Comparison of ENCODE assay signal across 8 cellular contexts in the genomic region with DNA sequence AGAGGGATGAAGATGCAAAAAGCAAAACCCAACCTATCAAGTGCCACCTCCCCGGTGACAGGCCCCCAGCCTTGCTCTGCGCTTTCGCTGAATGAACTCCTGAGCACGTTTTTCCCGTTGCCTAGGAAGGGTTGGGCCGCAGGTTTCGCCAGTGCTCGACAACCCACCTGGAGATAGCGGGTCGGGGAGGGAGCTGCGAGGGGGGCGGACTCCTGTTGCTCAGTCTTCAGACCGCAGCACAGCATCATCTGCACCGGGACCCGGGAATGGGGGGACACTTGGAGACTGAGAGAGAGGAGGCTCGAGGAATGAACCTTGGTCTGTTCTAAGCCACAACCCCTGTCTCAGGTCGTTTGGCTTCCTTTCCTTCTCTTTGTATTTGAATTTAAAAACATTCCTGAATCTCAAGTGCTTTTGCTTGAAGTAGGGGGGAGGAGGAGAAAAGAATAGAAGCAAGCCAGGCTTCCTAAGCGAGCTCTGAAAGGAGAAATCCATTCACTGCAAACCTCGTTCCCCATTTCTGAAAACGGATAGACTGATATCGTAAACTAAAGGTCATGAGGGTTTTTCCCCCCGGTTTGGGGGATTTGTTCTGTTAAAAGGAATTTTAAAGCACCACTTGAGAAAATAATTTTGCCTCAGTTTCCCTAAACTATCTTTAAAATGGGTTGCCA. TPM values are rescaled to one million over a fixed set of nuclear protein-coding genes. Genes with fewer than 3 reads are reported as not detected.
A peak's percentile ranks its signal among the peaks of the same experiment; 100 is the strongest.
DNase-seq lines count a peak whose midpoint lies in the region; ATAC-seq and TF ChIP-seq lines count a peak whose summit lies in the region.

No MANE protein-coding gene starts in this region.

- TF ChIP-seq CTCF in BJ (IDR thresholded peaks at IDR 0.05; ENCODE audit: insufficient read depth, low read depth, low read length) = no peak

- CTCF ChIA-PET in BJ (lab: Yijun Ruan, JAX) = interaction anchor here (0.6 to 1.6 kb wide), 3 partner anchors 11 to 39 kb away, joined by 3 to 6 read pairs (median 3); no protein-coding TSS in a partner anchor

- peak overlapping the region; percentile 49 for H3K4me3 ChIP-seq in BJ (ENCODE audit: low read depth, low read length)

- peak overlapping the region; percentile 70 for H3K4me3 Mint-ChIP-seq in activated naive CD8-positive, alpha-beta T cell treated with anti-CD3 and anti-CD28 coated beads, Interleukin-2, amount 10 ng/mL, durations not matched to agents 7 days and 5 days

- H3K36me3 Mint-ChIP-seq in activated naive CD8-positive, alpha-beta T cell treated with anti-CD3 and anti-CD28 coated beads, Interleukin-2, amount 10 ng/mL, durations not matched to agents 7 days and 5 days = no peaks in the 10 kb centered on the region

- no peak overlapping the region for H3K27ac Mint-ChIP-seq in activated naive CD8-positive, alpha-beta T cell treated with anti-CD3 and anti-CD28 coated beads, Interleukin-2, amount 10 ng/mL, durations not matched to agents 7 days and 5 days

- peaks cover 23% of the 10 kb centered on the region for H3K4me1 Mint-ChIP-seq in activated naive CD8-positive, alpha-beta T cell treated with anti-CD3 and anti-CD28 coated beads, Interleukin-2, amount 10 ng/mL, durations not matched to agents 7 days and 5 days

- no peaks in the 10 kb centered on the region for H3K9me3 Mint-ChIP-seq in activated naive CD8-positive, alpha-beta T cell treated with anti-CD3 and anti-CD28 coated beads, Interleukin-2, amount 10 ng/mL, durations not matched to agents 7 days and 5 days

- ATAC-seq in activated naive CD8-positive, alpha-beta T cell treated with anti-CD3 and anti-CD28 coated beads, Interleukin-2, amount 10 ng/mL, durations not matched to agents 7 days and 5 days (ENCODE audit: low read depth) = peak; percentile 18
- ATAC-seq in GM21526 (IDR thresholded peaks at IDR 0.05; ENCODE audit: low FRiP score, unreplicated experiment) (no peak), GM21381 (IDR thresholded peaks at IDR 0.05; ENCODE audit: unreplicated experiment) (no peak), GM18520 (IDR thresholded peaks at IDR 0.05; ENCODE audit: unreplicated experiment) (no peak)

- DNase-seq in BJ (ENCODE audit: low read depth) (no peak), NCI-H146 (lab: John Stamatoyannopoulos, UW) (peak; percentile 58), iPS-NIHi7 (ENCODE audit: extremely low spot score) (peak; percentile 60)
- DNase-seq in activated naive CD8-positive, alpha-beta T cell treated with anti-CD3 and anti-CD28 coated beads, Interleukin-2, amount 10 ng/mL, durations not matched to agents 7 days and 5 days = peak; percentile 43
- peak in 3 of 4 experiments; percentile 5 to 15 (median 9) for DNase-seq in stimulated activated CD4-positive, alpha-beta T cell treated with anti-CD3 and anti-CD28 coated beads, Interleukin-1b, Interleukin-23, amount 100 ng/mL, for 24 hours (ENCODE audit: low read depth in 4 of 4, low spot score in 1 of 4)

- no peaks in the 10 kb centered on the region for H3K36me3 ChIP-seq in BJ (ENCODE audit: control insufficient read depth, insufficient read depth, low read length)

- POLR2A ChIA-PET in BJ (lab: Charles Lee) = no interaction called here
- POLR2A ChIA-PET in activated naive CD8-positive, alpha-beta T cell treated with anti-CD3 and anti-CD28 coated beads, Interleukin-2, amount 10 ng/mL, durations not matched to agents 7 days and 5 days (lab: Charles Lee) = no interaction called here

- H3K27me3 ChIP-seq in BJ (ENCODE audit: control insufficient read depth, insufficient read depth, low read length) = no peaks in the 10 kb centered on the region

- H3K27me3 Mint-ChIP-seq in activated naive CD8-positive, alpha-beta T cell treated with anti-CD3 and anti-CD28 coated beads, Interleukin-2, amount 10 ng/mL, durations not matched to agents 7 days and 5 days = peaks cover 6% of the 10 kb centered on the region

RNA-seq across cellular contexts. Expression of a gene that starts 1.2 kb away (rescaled TPM):
- polyA plus RNA-seq in BJ (2011; rRNA removed) = 7.8 and 13.2 TPM in 2 replicates
- 7.8 and 15.9 TPM in 2 replicates for polyA minus RNA-seq in BJ (2011; rRNA and poly(A)+ RNA removed)
- total RNA-seq in activated naive CD8-positive, alpha-beta T cell treated with anti-CD3 and anti-CD28 coated beads, Interleukin-2, amount 10 ng/mL, durations not matched to agents 7 days and 5 days = 1 to 10 TPM; 4.7 to 7.8 TPM
